1 cellular context compared by ENCODE assay signal in genomic region chr2:176160251-176161040, GRCh38.
A peak's percentile ranks its signal among the peaks of the same experiment; 100 is the strongest.
TF ChIP-seq lines count a peak whose summit lies in the region.

No MANE protein-coding gene starts in this region.

TF ChIP-seq in HepG2, 621 proteins besides CTCF, POLR2A, EP300 and RAD21:
- no peak for TF ChIP-seq CBX2 (IDR thresholded peaks at IDR 0.05; ENCODE audit: low read depth, low read length)
- TF ChIP-seq CBX2 (CRISPR knock-in tag; IDR thresholded peaks at IDR 0.05; ENCODE audit: low read depth), result peak; percentile 21; the same call in 1 of the 2 replicates
- no peak for TF ChIP-seq ZNF18 (CRISPR knock-in tag; IDR thresholded peaks at IDR 0.05; ENCODE audit: insufficient replicate concordance)
- peak; percentile 10 for TF ChIP-seq ZNF781 (CRISPR knock-in tag; IDR thresholded peaks at IDR 0.05; ENCODE audit: borderline replicate concordance, not compliant biosample characterization)
- no peak for TF ChIP-seq SOX6 (IDR thresholded peaks at IDR 0.05)
- TF ChIP-seq SOX6 (CRISPR knock-in tag; IDR thresholded peaks at IDR 0.05), result no peak
- 0 out of 2 replicates have a peak, but pooled peaks have one; percentile 30 for TF ChIP-seq THAP8 (CRISPR knock-in tag; IDR thresholded peaks at IDR 0.05; ENCODE audit: borderline replicate concordance)
- TF ChIP-seq ZNF569 (CRISPR knock-in tag; IDR thresholded peaks at IDR 0.05; ENCODE audit: borderline replicate concordance), result 0 out of 2 replicates have a peak, but pooled peaks have one; percentile 59
- TF ChIP-seq EZH2 (conservative IDR thresholded peaks at IDR 0.05; ENCODE audit: low read depth, low read length), result peak; percentile 21; the same call in 1 of the 2 replicates
- TF ChIP-seq ZNF687 (CRISPR knock-in tag; IDR thresholded peaks at IDR 0.05), result peak; percentile 3; the same call in 1 of the 2 replicates
- TF ChIP-seq PHF21A (CRISPR knock-in tag; IDR thresholded peaks at IDR 0.05), result 0 out of 2 replicates have a peak, but pooled peaks have one; percentile 31
- peak; percentile 51; the same call in 1 of the 2 replicates for TF ChIP-seq ZNF607 (CRISPR knock-in tag; IDR thresholded peaks at IDR 0.05; ENCODE audit: borderline replicate concordance)
- TF ChIP-seq ZNF337 (CRISPR knock-in tag; IDR thresholded peaks at IDR 0.05; ENCODE audit: borderline replicate concordance, low read depth), result no peak
- no peak for TF ChIP-seq ZNF281 (CRISPR knock-in tag; IDR thresholded peaks at IDR 0.05; ENCODE audit: borderline replicate concordance)
- no peak for TF ChIP-seq ZNF549 (CRISPR knock-in tag; IDR thresholded peaks at IDR 0.05)
- 0 out of 2 replicates have a peak, but pooled peaks have one; percentile 24 for TF ChIP-seq BHLHE40 (IDR thresholded peaks at IDR 0.05; ENCODE audit: low read length)
- TF ChIP-seq USF2 (IDR thresholded peaks at IDR 0.05; ENCODE audit: low read depth, low read length), result no peak
- TF ChIP-seq USF2 (CRISPR knock-in tag; IDR thresholded peaks at IDR 0.05; ENCODE audit: borderline replicate concordance), result peak; percentile 50; the same call in 1 of the 2 replicates
- TF ChIP-seq RAD51 (IDR thresholded peaks at IDR 0.05; ENCODE audit: borderline replicate concordance), result no peak
- 0 out of 2 replicates have a peak, but pooled peaks have one; percentile 13 for TF ChIP-seq SP2 (CRISPR knock-in tag; IDR thresholded peaks at IDR 0.05)
